15 cellular contexts compared by ENCODE assay signal in genomic region chr10:111177379-111177778, GRCh38.
DNase-seq lines count a peak whose midpoint lies in the region; ATAC-seq and TF ChIP-seq lines count a peak whose summit lies in the region.
"Had no signal": no experiment of that assay in that cellular context is flagged by ENCODE, and none has a peak within 500 bp of the region (broad histone marks: within the 10 kb centered on the region; RNA-seq: fewer than 3 reads in every experiment).

No MANE protein-coding gene starts in this region.

- BruUV-seq in Calu3 (replicated peaks; lab: Mats Ljungman, UMichigan) = no TSS peak

- H3K9me3 Mint-ChIP-seq in Calu3 (ENCODE audit: low read depth, unreplicated experiment) = no peaks in the 10 kb centered on the region
- H3K9me3 Mint-ChIP-seq: CD4-positive, alpha-beta T cell had no signal

- intact Hi-C loops in Calu3 (cut with micrococcal nuclease; ENCODE audit: unreplicated experiment) = no loop called here

- no peak overlapping the region for H3K4me3 Mint-ChIP-seq in Calu3 (ENCODE audit: low read depth, unreplicated experiment)
- H3K4me3 Mint-ChIP-seq: B cell; CD4-positive, alpha-beta T cell had no signal

- peak overlapping the region; percentile 17 for H3K27ac Mint-ChIP-seq in Calu3 (ENCODE audit: unreplicated experiment)
- H3K27ac Mint-ChIP-seq: B cell; CD4-positive, alpha-beta T cell had no signal

- TF ChIP-seq CTCF in Calu3 (IDR thresholded peaks at IDR 0.05; ENCODE audit: unreplicated experiment) (no peak), VCaP (conservative IDR thresholded peaks at IDR 0.05) (no peak), foreskin fibroblast (IDR thresholded peaks at IDR 0.05; ENCODE audit: low read depth, low read length) (no peak)

- peaks cover 13% of the 10 kb centered on the region for H3K4me1 Mint-ChIP-seq in Calu3 (ENCODE audit: low read depth, unreplicated experiment)
- H3K4me1 Mint-ChIP-seq: B cell had no signal

- CTCF ChIA-PET in Calu3 (lab: Charles Lee) = no interaction called here

- H3K27ac ChIP-seq in VCaP = peak overlapping the region; percentile 9; the same call in 1 of the 2 replicates
- H3K27ac ChIP-seq: GM23248, HL-60 had no signal

- DNase-seq in Calu3 (no peak), Kasumi-1 (lab: John Stamatoyannopoulos, UW) (no peak), foreskin fibroblast (no peak), NK-92 (lab: John Stamatoyannopoulos, UW; ENCODE audit: unreplicated experiment) (no peak)
- DNase-seq: C1 segment of cervical spinal cord; CD4-positive, alpha-beta T cell; DMS79 treated with DMSO at 0.1 percent for 48 hours; EL had no signal

- H3K4me3 ChIP-seq in foreskin fibroblast (ENCODE audit: low read depth in 1 of 2, low read length in 2 of 2) = no peak overlapping the region
- H3K4me3 ChIP-seq: GM23248 had no signal

- no peaks in the 10 kb centered on the region for H3K27me3 Mint-ChIP-seq in Calu3 (ENCODE audit: unreplicated experiment)

- ATAC-seq in GM21367 (IDR thresholded peaks at IDR 0.05; ENCODE audit: unreplicated experiment) (peak; percentile 64), HG03095 (IDR thresholded peaks at IDR 0.05; ENCODE audit: unreplicated experiment) (peak; percentile 50)
- ATAC-seq: HCT116 had no signal

- no peaks in the 10 kb centered on the region for H3K36me3 Mint-ChIP-seq in Calu3 (ENCODE audit: insufficient read depth, unreplicated experiment)
